ENCODE assay signal across 1 cellular context in the genomic region with DNA sequence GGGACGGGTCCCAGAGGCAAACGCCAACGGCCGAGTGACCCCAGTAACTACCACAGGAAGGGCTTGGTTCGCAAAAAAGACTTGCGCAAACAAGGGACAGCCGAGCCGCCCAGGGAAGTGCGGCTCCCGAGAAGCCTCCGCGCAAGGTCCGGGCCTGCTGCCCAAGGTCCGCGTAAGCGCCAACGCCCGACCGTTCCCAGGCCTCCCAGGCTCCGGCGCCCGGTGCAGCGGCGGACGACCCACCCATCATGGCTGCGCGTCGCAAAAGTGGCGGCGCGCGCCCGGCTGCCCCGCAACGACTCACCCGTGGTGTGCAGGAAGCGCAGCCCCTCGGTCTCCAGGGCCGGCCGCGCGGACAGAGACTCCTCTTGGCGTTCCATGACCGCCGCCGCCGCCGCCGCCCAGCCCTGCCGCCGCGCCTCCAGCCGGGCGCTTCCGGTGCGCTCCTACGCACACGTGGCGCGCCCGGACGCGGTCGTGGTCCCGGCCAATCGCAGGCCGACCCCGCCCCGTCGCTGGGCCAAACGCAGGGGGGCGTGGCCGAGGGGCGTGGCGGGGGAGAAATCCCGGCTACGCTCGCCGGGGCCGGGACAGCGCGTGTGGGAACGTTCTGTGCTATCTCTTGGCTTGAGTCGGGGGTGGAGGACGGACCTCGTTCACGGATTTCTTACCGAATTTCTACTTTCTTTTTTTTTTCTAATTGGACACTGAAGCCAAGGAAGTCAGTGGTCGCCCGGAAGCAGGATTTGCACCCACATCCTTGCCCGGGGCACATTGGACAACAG.
TF ChIP-seq lines count a peak whose summit lies in the region.

A gene with protein sequence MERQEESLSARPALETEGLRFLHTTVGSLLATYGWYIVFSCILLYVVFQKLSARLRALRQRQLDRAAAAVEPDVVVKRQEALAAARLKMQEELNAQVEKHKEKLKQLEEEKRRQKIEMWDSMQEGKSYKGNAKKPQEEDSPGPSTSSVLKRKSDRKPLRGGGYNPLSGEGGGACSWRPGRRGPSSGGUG (minus strand): TSS at position 448 of the 785 bp plus-strand sequence. CDS start 68 bp downstream, at position 380.

TF ChIP-seq in HepG2, 621 proteins besides CTCF, POLR2A, EP300 and RAD21 (continued from another document and continues in another):
- TF ChIP-seq, protein P1, sequence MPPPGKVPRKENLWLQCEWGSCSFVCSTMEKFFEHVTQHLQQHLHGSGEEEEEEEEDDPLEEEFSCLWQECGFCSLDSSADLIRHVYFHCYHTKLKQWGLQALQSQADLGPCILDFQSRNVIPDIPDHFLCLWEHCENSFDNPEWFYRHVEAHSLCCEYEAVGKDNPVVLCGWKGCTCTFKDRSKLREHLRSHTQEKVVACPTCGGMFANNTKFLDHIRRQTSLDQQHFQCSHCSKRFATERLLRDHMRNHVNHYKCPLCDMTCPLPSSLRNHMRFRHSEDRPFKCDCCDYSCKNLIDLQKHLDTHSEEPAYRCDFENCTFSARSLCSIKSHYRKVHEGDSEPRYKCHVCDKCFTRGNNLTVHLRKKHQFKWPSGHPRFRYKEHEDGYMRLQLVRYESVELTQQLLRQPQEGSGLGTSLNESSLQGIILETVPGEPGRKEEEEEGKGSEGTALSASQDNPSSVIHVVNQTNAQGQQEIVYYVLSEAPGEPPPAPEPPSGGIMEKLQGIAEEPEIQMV (CRISPR knock-in tag; IDR thresholded peaks at IDR 0.05; ENCODE audit: low read depth) = peak; percentile 95
- peak; percentile 16; the same call in 1 of the 2 replicates for TF ChIP-seq ZNF367 (CRISPR knock-in tag; IDR thresholded peaks at IDR 0.05; ENCODE audit: borderline replicate concordance)
- TF ChIP-seq ZBTB38 (CRISPR knock-in tag; IDR thresholded peaks at IDR 0.05) = peak; percentile 68
- TF ChIP-seq ZNF883 (CRISPR knock-in tag; IDR thresholded peaks at IDR 0.05; ENCODE audit: not compliant biosample characterization) = peak; percentile 71
- TF ChIP-seq, protein P2, sequence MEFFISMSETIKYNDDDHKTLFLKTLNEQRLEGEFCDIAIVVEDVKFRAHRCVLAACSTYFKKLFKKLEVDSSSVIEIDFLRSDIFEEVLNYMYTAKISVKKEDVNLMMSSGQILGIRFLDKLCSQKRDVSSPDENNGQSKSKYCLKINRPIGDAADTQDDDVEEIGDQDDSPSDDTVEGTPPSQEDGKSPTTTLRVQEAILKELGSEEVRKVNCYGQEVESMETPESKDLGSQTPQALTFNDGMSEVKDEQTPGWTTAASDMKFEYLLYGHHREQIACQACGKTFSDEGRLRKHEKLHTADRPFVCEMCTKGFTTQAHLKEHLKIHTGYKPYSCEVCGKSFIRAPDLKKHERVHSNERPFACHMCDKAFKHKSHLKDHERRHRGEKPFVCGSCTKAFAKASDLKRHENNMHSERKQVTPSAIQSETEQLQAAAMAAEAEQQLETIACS (CRISPR knock-in tag; IDR thresholded peaks at IDR 0.05) = peak; percentile 61; the same call in 1 of the 2 replicates
- no peak for TF ChIP-seq PCBP1 (IDR thresholded peaks at IDR 0.05; ENCODE audit: borderline replicate concordance, low read depth, low read length)
- TF ChIP-seq, protein P3, sequence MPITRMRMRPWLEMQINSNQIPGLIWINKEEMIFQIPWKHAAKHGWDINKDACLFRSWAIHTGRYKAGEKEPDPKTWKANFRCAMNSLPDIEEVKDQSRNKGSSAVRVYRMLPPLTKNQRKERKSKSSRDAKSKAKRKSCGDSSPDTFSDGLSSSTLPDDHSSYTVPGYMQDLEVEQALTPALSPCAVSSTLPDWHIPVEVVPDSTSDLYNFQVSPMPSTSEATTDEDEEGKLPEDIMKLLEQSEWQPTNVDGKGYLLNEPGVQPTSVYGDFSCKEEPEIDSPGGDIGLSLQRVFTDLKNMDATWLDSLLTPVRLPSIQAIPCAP (CRISPR knock-in tag; IDR thresholded peaks at IDR 0.05; ENCODE audit: low read depth) = no peak
- TF ChIP-seq ZNF766 (CRISPR knock-in tag; IDR thresholded peaks at IDR 0.05; ENCODE audit: borderline replicate concordance) = peak; percentile 57; the same call in 1 of the 2 replicates
- TF ChIP-seq PHB2 (IDR thresholded peaks at IDR 0.05; ENCODE audit: partially characterized antibody) = no peak
- TF ChIP-seq, protein P4, sequence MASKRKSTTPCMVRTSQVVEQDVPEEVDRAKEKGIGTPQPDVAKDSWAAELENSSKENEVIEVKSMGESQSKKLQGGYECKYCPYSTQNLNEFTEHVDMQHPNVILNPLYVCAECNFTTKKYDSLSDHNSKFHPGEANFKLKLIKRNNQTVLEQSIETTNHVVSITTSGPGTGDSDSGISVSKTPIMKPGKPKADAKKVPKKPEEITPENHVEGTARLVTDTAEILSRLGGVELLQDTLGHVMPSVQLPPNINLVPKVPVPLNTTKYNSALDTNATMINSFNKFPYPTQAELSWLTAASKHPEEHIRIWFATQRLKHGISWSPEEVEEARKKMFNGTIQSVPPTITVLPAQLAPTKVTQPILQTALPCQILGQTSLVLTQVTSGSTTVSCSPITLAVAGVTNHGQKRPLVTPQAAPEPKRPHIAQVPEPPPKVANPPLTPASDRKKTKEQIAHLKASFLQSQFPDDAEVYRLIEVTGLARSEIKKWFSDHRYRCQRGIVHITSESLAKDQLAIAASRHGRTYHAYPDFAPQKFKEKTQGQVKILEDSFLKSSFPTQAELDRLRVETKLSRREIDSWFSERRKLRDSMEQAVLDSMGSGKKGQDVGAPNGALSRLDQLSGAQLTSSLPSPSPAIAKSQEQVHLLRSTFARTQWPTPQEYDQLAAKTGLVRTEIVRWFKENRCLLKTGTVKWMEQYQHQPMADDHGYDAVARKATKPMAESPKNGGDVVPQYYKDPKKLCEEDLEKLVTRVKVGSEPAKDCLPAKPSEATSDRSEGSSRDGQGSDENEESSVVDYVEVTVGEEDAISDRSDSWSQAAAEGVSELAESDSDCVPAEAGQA (IDR thresholded peaks at IDR 0.05; ENCODE audit: low read depth) = no peak
- TF ChIP-seq, protein P4 (CRISPR knock-in tag; IDR thresholded peaks at IDR 0.05; ENCODE audit: borderline replicate concordance) = 0 out of 2 replicates have a peak, but pooled peaks have one; percentile 77
- TF ChIP-seq, protein P5, sequence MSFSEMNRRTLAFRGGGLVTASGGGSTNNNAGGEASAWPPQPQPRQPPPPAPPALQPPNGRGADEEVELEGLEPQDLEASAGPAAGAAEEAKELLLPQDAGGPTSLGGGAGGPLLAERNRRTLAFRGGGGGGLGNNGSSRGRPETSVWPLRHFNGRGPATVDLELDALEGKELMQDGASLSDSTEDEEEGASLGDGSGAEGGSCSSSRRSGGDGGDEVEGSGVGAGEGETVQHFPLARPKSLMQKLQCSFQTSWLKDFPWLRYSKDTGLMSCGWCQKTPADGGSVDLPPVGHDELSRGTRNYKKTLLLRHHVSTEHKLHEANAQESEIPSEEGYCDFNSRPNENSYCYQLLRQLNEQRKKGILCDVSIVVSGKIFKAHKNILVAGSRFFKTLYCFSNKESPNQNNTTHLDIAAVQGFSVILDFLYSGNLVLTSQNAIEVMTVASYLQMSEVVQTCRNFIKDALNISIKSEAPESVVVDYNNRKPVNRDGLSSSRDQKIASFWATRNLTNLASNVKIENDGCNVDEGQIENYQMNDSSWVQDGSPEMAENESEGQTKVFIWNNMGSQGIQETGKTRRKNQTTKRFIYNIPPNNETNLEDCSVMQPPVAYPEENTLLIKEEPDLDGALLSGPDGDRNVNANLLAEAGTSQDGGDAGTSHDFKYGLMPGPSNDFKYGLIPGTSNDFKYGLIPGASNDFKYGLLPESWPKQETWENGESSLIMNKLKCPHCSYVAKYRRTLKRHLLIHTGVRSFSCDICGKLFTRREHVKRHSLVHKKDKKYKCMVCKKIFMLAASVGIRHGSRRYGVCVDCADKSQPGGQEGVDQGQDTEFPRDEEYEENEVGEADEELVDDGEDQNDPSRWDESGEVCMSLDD (CRISPR knock-in tag; IDR thresholded peaks at IDR 0.05; ENCODE audit: borderline replicate concordance) = 0 out of 2 replicates have a peak, but pooled peaks have one; percentile 50
- TF ChIP-seq GABPB1 (CRISPR knock-in tag; IDR thresholded peaks at IDR 0.05) = peak; percentile 90
- peak; percentile 70; the same call in 1 of the 2 replicates for TF ChIP-seq ZNF746 (CRISPR knock-in tag; IDR thresholded peaks at IDR 0.05)
- peak; percentile 42; the same call in 1 of the 2 replicates for TF ChIP-seq ZNF605 (CRISPR knock-in tag; IDR thresholded peaks at IDR 0.05)
- peak; percentile 53 for TF ChIP-seq AGO1 (IDR thresholded peaks at IDR 0.05; ENCODE audit: low read depth, low read length, poor library complexity, severe bottlenecking)
- TF ChIP-seq FLYWCH1 (CRISPR knock-in tag; IDR thresholded peaks at IDR 0.05) = 0 out of 2 replicates have a peak, but pooled peaks have one; percentile 6
- TF ChIP-seq ZNF557 (CRISPR knock-in tag; IDR thresholded peaks at IDR 0.05) = no peak
- TF ChIP-seq YEATS4 (CRISPR knock-in tag; IDR thresholded peaks at IDR 0.05; ENCODE audit: borderline replicate concordance) = peak; percentile 98
- TF ChIP-seq, protein P6, sequence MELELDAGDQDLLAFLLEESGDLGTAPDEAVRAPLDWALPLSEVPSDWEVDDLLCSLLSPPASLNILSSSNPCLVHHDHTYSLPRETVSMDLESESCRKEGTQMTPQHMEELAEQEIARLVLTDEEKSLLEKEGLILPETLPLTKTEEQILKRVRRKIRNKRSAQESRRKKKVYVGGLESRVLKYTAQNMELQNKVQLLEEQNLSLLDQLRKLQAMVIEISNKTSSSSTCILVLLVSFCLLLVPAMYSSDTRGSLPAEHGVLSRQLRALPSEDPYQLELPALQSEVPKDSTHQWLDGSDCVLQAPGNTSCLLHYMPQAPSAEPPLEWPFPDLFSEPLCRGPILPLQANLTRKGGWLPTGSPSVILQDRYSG (CRISPR knock-in tag; IDR thresholded peaks at IDR 0.05) = peak; percentile 73; the same call in 1 of the 2 replicates
- TF ChIP-seq, protein P7, sequence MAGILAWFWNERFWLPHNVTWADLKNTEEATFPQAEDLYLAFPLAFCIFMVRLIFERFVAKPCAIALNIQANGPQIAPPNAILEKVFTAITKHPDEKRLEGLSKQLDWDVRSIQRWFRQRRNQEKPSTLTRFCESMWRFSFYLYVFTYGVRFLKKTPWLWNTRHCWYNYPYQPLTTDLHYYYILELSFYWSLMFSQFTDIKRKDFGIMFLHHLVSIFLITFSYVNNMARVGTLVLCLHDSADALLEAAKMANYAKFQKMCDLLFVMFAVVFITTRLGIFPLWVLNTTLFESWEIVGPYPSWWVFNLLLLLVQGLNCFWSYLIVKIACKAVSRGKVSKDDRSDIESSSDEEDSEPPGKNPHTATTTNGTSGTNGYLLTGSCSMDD (CRISPR knock-in tag; IDR thresholded peaks at IDR 0.05) = 0 out of 2 replicates have a peak, but pooled peaks have one; percentile 60
- TF ChIP-seq, protein P8, sequence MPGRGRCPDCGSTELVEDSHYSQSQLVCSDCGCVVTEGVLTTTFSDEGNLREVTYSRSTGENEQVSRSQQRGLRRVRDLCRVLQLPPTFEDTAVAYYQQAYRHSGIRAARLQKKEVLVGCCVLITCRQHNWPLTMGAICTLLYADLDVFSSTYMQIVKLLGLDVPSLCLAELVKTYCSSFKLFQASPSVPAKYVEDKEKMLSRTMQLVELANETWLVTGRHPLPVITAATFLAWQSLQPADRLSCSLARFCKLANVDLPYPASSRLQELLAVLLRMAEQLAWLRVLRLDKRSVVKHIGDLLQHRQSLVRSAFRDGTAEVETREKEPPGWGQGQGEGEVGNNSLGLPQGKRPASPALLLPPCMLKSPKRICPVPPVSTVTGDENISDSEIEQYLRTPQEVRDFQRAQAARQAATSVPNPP (CRISPR knock-in tag; IDR thresholded peaks at IDR 0.05) = 0 out of 2 replicates have a peak, but pooled peaks have one; percentile 49
- peak; percentile 80 for TF ChIP-seq RFX5 (IDR thresholded peaks at IDR 0.05; ENCODE audit: low read depth, low read length)
- TF ChIP-seq, protein P9, sequence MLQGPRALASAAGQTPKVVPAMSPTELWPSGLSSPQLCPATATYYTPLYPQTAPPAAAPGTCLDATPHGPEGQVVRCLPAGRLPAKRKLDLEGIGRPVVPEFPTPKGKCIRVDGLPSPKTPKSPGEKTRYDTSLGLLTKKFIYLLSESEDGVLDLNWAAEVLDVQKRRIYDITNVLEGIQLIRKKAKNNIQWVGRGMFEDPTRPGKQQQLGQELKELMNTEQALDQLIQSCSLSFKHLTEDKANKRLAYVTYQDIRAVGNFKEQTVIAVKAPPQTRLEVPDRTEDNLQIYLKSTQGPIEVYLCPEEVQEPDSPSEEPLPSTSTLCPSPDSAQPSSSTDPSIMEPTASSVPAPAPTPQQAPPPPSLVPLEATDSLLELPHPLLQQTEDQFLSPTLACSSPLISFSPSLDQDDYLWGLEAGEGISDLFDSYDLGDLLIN (CRISPR knock-in tag; IDR thresholded peaks at IDR 0.05; ENCODE audit: borderline replicate concordance) = peak; percentile 49; the same call in 1 of the 2 replicates
- no peak for TF ChIP-seq NONO (IDR thresholded peaks at IDR 0.05)
- TF ChIP-seq NONO (CRISPR knock-in tag; conservative IDR thresholded peaks at IDR 0.05) = peak; percentile 74
- TF ChIP-seq, protein P10, sequence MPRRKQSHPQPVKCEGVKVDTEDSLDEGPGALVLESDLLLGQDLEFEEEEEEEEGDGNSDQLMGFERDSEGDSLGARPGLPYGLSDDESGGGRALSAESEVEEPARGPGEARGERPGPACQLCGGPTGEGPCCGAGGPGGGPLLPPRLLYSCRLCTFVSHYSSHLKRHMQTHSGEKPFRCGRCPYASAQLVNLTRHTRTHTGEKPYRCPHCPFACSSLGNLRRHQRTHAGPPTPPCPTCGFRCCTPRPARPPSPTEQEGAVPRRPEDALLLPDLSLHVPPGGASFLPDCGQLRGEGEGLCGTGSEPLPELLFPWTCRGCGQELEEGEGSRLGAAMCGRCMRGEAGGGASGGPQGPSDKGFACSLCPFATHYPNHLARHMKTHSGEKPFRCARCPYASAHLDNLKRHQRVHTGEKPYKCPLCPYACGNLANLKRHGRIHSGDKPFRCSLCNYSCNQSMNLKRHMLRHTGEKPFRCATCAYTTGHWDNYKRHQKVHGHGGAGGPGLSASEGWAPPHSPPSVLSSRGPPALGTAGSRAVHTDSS (CRISPR knock-in tag; conservative IDR thresholded peaks at IDR 0.05) = 0 out of 2 replicates have a peak, but pooled peaks have one; percentile 52
- TF ChIP-seq FOXO1 (CRISPR knock-in tag; IDR thresholded peaks at IDR 0.05) = no peak
- peak; percentile 18 for TF ChIP-seq FOXA3 (CRISPR knock-in tag; IDR thresholded peaks at IDR 0.05)
- peak; percentile 73; the same call in 1 of the 2 replicates for TF ChIP-seq KDM5B (CRISPR knock-in tag; IDR thresholded peaks at IDR 0.05; ENCODE audit: borderline replicate concordance)
